In genomic region chr1:147497826-147498225, GRCh38 we compare ENCODE assay signal across 21 cellular contexts. TPM values are rescaled to one million over a fixed set of nuclear protein-coding genes. Genes with fewer than 3 reads are reported as not detected.
DNase-seq lines count a peak whose midpoint lies in the region; ATAC-seq and TF ChIP-seq lines count a peak whose summit lies in the region.
"Had no signal": no experiment of that assay in that cellular context is flagged by ENCODE, and none has a peak within 500 bp of the region (broad histone marks: within the 10 kb centered on the region; RNA-seq: fewer than 3 reads in every experiment).

No MANE protein-coding gene starts in this region.

- ATAC-seq in GM19397 (IDR thresholded peaks at IDR 0.05; ENCODE audit: unreplicated experiment): no peak
- ATAC-seq in GM19328 (IDR thresholded peaks at IDR 0.05; ENCODE audit: unreplicated experiment): no peak
- ATAC-seq: A549; CD8-positive, alpha-beta T cell had no signal

- H3K27ac ChIP-seq in BLaER1: no peak overlapping the region
- no peak overlapping the region for H3K27ac ChIP-seq in SJCRH30
- H3K27ac ChIP-seq: A549, C4-2B, GM23248 had no signal

- no peak for TF ChIP-seq CTCF in glutamatergic neuron (IDR thresholded peaks at IDR 0.05; ENCODE audit: partially characterized antibody, unreplicated experiment)

- no peaks in the 10 kb centered on the region for H3K27me3 Mint-ChIP-seq in glutamatergic neuron (ENCODE audit: unreplicated experiment)

- DNase-seq in DMS53 (lab: John Stamatoyannopoulos, UW) (peak; percentile 44), SJCRH30 (peak; percentile 17 to 55), glutamatergic neuron (no peak)
- DNase-seq: 8988T; ACHN; AML-193; BE2C; Caco-2; CD4-positive, CD25-positive, alpha-beta regulatory T cell; CD8-positive, alpha-beta T cell; DMS153; DMS79 treated with DMSO at 0.1 percent for 48 hours; GF-D8; GM23248; H7; HCEC 1CT had no signal

- H3K4me1 Mint-ChIP-seq in glutamatergic neuron (ENCODE audit: low read depth, unreplicated experiment): peaks cover 15% of the 10 kb centered on the region

- H3K27me3 ChIP-seq in BLaER1 (no peaks in the 10 kb centered on the region), SJCRH30 (no peaks in the 10 kb centered on the region)
- H3K27me3 ChIP-seq: BE2C had no signal

- H3K4me2 ChIP-seq in BLaER1: peak overlapping the region; percentile 60
- H3K4me2 ChIP-seq: A549 had no signal

- no peaks in the 10 kb centered on the region for H3K36me3 Mint-ChIP-seq in glutamatergic neuron (ENCODE audit: unreplicated experiment)
- H3K36me3 Mint-ChIP-seq: CD4-positive, CD25-positive, alpha-beta regulatory T cell; CD8-positive, alpha-beta T cell had no signal

- no peak overlapping the region for H3K27ac Mint-ChIP-seq in glutamatergic neuron (ENCODE audit: unreplicated experiment)
- H3K27ac Mint-ChIP-seq: CD8-positive, alpha-beta T cell had no signal

- H4K20me1 ChIP-seq in BLaER1: no peaks in the 10 kb centered on the region

- H3K36me3 ChIP-seq in BLaER1 (no peaks in the 10 kb centered on the region), SJCRH30 (no peaks in the 10 kb centered on the region)
- H3K36me3 ChIP-seq: BE2C had no signal

- H3K4me3 ChIP-seq in BLaER1 (no peak overlapping the region), SJCRH30 (no peak overlapping the region)
- H3K4me3 ChIP-seq: A549, GM23248 had no signal

- H3K9me3 ChIP-seq in BLaER1: no peaks in the 10 kb centered on the region
- no peaks in the 10 kb centered on the region for H3K9me3 ChIP-seq in SJCRH30 (replicated peaks)
- H3K9me3 ChIP-seq: A549, BE2C, Caco-2 had no signal

- H3K4me1 ChIP-seq in BLaER1 (peaks cover 49% of the 10 kb centered on the region), SJCRH30 (peaks cover 3% of the 10 kb centered on the region; the same call in 1 of the 2 replicates)
- H3K4me1 ChIP-seq: A549, BE2C, Caco-2 had no signal

- H3K9me3 Mint-ChIP-seq in glutamatergic neuron (ENCODE audit: unreplicated experiment): peaks cover 2% of the 10 kb centered on the region
- H3K9me3 Mint-ChIP-seq: CD4-positive, CD25-positive, alpha-beta regulatory T cell; CD8-positive, alpha-beta T cell had no signal

- no peak overlapping the region; the same call in 1 of the 2 replicates for H3K9ac ChIP-seq in BLaER1
- H3K9ac ChIP-seq: GM23248 had no signal

- no peak overlapping the region for H3K4me3 Mint-ChIP-seq in glutamatergic neuron (ENCODE audit: unreplicated experiment)
- H3K4me3 Mint-ChIP-seq: CD4-positive, CD25-positive, alpha-beta regulatory T cell; CD8-positive, alpha-beta T cell had no signal

RNA-seq across cellular contexts. Expression of gene BCL9, which starts 43.5 kb away (rescaled TPM):
- 18.8 and 19.0 TPM in 2 replicates for total RNA-seq in SJCRH30 (2014; rRNA removed; shearing (Covaris generic))
- 36.7 TPM for total RNA-seq in glutamatergic neuron (ENCODE audit: unreplicated experiment)
